8 cellular contexts compared by ENCODE assay signal in genomic region chr14:104820669-104821228, GRCh38. TPM values are rescaled to one million over a fixed set of nuclear protein-coding genes. Genes with fewer than 3 reads are reported as not detected.
A peak's percentile ranks its signal among the peaks of the same experiment; 100 is the strongest.
DNase-seq lines count a peak whose midpoint lies in the region; ATAC-seq and TF ChIP-seq lines count a peak whose summit lies in the region.

No MANE protein-coding gene starts in this region.

- TF ChIP-seq CTCF in lung (IDR thresholded peaks at IDR 0.05; ENCODE audit: control extremely low read depth, extremely low read depth): peak; percentile 33

- H3K36me3 ChIP-seq in lung (ENCODE audit: control insufficient read depth in 2 of 2, insufficient read depth in 2 of 2, low read length in 2 of 2): no peaks in the 10 kb centered on the region

- no peak overlapping the region for H3K4me3 ChIP-seq in lung

- H3K9me3 ChIP-seq in lung (ENCODE audit: control insufficient read depth in 2 of 2, insufficient read depth in 1 of 2, low read length in 1 of 2): no peaks in the 10 kb centered on the region

- ATAC-seq in lung (ENCODE audit: insufficient read depth, low FRiP score) (no peak), HG03354 (IDR thresholded peaks at IDR 0.05; ENCODE audit: poor library complexity, severe bottlenecking, unreplicated experiment) (no peak), HG03095 (IDR thresholded peaks at IDR 0.05; ENCODE audit: unreplicated experiment) (no peak)

- H3K4me1 ChIP-seq in lung (ENCODE audit: control insufficient read depth in 2 of 2, insufficient read depth in 2 of 2, low read length in 2 of 2): peaks cover 0 to 2% of the 10 kb centered on the region in 2 donors

- WGBS in lung, 2 donors: 36 to 51% methylated on average over 22 of the region's 22 CpGs

- peak; percentile 76 for DNase-seq in AG08395 (ENCODE audit: low spot score)
- peak; percentile 72 for DNase-seq in NCI-H146 treated with DMSO at 0.1 percent for 48 hours (lab: John Stamatoyannopoulos, UW; ENCODE audit: unreplicated experiment)
- peak; percentile 79 for DNase-seq in ecto neural progenitor cell (ENCODE audit: low spot score)
- peak; percentile 68 for DNase-seq in lung (ENCODE audit: low spot score)
- no peak for DNase-seq in activated CD4-positive, alpha-beta T cell treated with anti-CD3 and anti-CD28 coated beads, Interleukin-2, amount 50 U/mL, for 1 hour
- no peak for DNase-seq in NCI-H1092 (lab: John Stamatoyannopoulos, UW)

- H3K27me3 ChIP-seq in lung (ENCODE audit: control insufficient read depth, insufficient read depth): no peaks in the 10 kb centered on the region

- no peak overlapping the region for H3K27ac ChIP-seq in lung (ENCODE audit: low read depth in 1 of 2, low read length in 1 of 2)

RNA-seq across cellular contexts. Expression of gene ZBTB42, which starts 19.8 kb away (rescaled TPM):
- 10 to 100 TPM; 10.2 to 18.6 TPM for total RNA-seq in lung
- polyA plus RNA-seq in lung: 10 to 100 TPM; 11.4 to 11.9 TPM

RNA-seq across cellular contexts. Expression of gene AKT1, which starts 25.2 kb away (rescaled TPM):
- 100 to 1,000 TPM; 161 to 224 TPM for total RNA-seq in lung
- 100 to 1,000 TPM; 142 to 159 TPM for polyA plus RNA-seq in lung

RNA-seq across cellular contexts. Expression of gene CEP170B, which starts 44.3 kb away (rescaled TPM):
- total RNA-seq in lung: 10 to 100 TPM; 12.1 to 50.3 TPM
- 10 to 100 TPM; 12.7 to 17.6 TPM for polyA plus RNA-seq in lung

Comparison
In these comparisons a context has a peak if more than half of its experiments do, and no peak if none do; other contexts are left out.
1. DNase-seq: peak in AG08395 (single experiment), NCI-H146 treated with DMSO at 0.1 percent for 48 hours (single experiment), ecto neural progenitor cell (single experiment) and lung (single experiment); none in activated CD4-positive, alpha-beta T cell treated with anti-CD3 and anti-CD28 coated beads, Interleukin-2, amount 50 U/mL, for 1 hour (single experiment) and NCI-H1092 (single experiment).